8 cellular contexts compared by ENCODE assay signal in genomic region chr7:25260862-25261454, GRCh38. TPM values are rescaled to one million over a fixed set of nuclear protein-coding genes. Genes with fewer than 3 reads are reported as not detected.
DNase-seq lines count a peak whose midpoint lies in the region; ATAC-seq and TF ChIP-seq lines count a peak whose summit lies in the region.

No MANE protein-coding gene starts in this region.

- H3K79me2 ChIP-seq in Karpas-422 (ENCODE audit: low read length), result no peaks in the 10 kb centered on the region

- in situ Hi-C loops in astrocyte of the spinal cord (cut with HindIII; ENCODE audit: low sequenced_read_pairs), result no loop called here

- H3K4me1 ChIP-seq in Karpas-422 (ENCODE audit: low read length), result peaks cover 31% of the 10 kb centered on the region

- H3K36me3 ChIP-seq in Karpas-422 (ENCODE audit: insufficient read depth, low read length), result no peaks in the 10 kb centered on the region

- H3K27me3 ChIP-seq in Karpas-422 (ENCODE audit: low read length), result no peaks in the 10 kb centered on the region

- H3K4me2 ChIP-seq in Karpas-422 (ENCODE audit: low read depth, low read length, poor library complexity, severe bottlenecking), result peak overlapping the region; percentile 72

- H3K9me2 ChIP-seq in Karpas-422 (replicated peaks; ENCODE audit: insufficient read depth, low read length), result no peaks in the 10 kb centered on the region

- H3K27ac ChIP-seq in Karpas-422 (ENCODE audit: low read length), result peak overlapping the region; percentile 60

- H3K4me3 ChIP-seq in Karpas-422 (ENCODE audit: low read length) (peak overlapping the region; percentile 39), astrocyte of the spinal cord (ENCODE audit: low read depth, low read length) (no peak overlapping the region)

- intact Hi-C loops in left ventricle myocardium superior (cut with micrococcal nuclease), result loop anchor here (2.0 to 5.0 kb wide), 2 partner anchors 126 to 306 kb away; no protein-coding TSS in a partner anchor

- peak overlapping the region; percentile 38 for H3K9ac ChIP-seq in Karpas-422 (ENCODE audit: low read length)

- DNase-seq in Karpas-422, result peak; percentile 88
- peak; percentile 58 for DNase-seq in astrocyte of the spinal cord (ENCODE audit: low read depth, low spot score)
- peak; percentile 17 for DNase-seq in renal cortical epithelial cell (ENCODE audit: low read depth)
- no peak for DNase-seq in left ventricle myocardium superior
- DNase-seq in HK-2 (ENCODE audit: unreplicated experiment), result no peak

- TF ChIP-seq CTCF in astrocyte of the spinal cord (IDR thresholded peaks at IDR 0.05; ENCODE audit: low read depth, low read length), result no peak

- H3K9me3 ChIP-seq in Karpas-422 (ENCODE audit: low read length), result no peaks in the 10 kb centered on the region

- no peaks in the 10 kb centered on the region for H4K20me1 ChIP-seq in Karpas-422 (ENCODE audit: insufficient read depth, low read depth, low read length)

- H2AFZ ChIP-seq in Karpas-422 (ENCODE audit: low read length), result peak overlapping the region; percentile 86

- ATAC-seq in GM18511 (IDR thresholded peaks at IDR 0.05; ENCODE audit: unreplicated experiment) (peak; percentile 62), SK-N-SH treated with all-trans-retinoic acid at 6 μM for 48 hours (no peak), left ventricle myocardium superior (no peak), HG02623 (IDR thresholded peaks at IDR 0.05; ENCODE audit: unreplicated experiment) (no peak)

TF ChIP-seq in SK-N-SH treated with all-trans-retinoic acid at 6 μM for 48 hours, 23 proteins besides CTCF, POLR2A, EP300 and RAD21:
- TF ChIP-seq ISL1 (CRISPR knock-in tag; IDR thresholded peaks at IDR 0.05), result no peak
- TF ChIP-seq POU6F1 (CRISPR knock-in tag; IDR thresholded peaks at IDR 0.05; ENCODE audit: borderline replicate concordance, low read depth), result no peak
- TF ChIP-seq RARB (CRISPR knock-in tag; IDR thresholded peaks at IDR 0.05), result no peak
- no peak for TF ChIP-seq ESRRG (CRISPR knock-in tag; IDR thresholded peaks at IDR 0.05)
- no peak for TF ChIP-seq TOX (CRISPR knock-in tag; IDR thresholded peaks at IDR 0.05; ENCODE audit: borderline replicate concordance)
- no peak for TF ChIP-seq ZC3H10 (CRISPR knock-in tag; IDR thresholded peaks at IDR 0.05)
- no peak for TF ChIP-seq SNAI2 (CRISPR knock-in tag; IDR thresholded peaks at IDR 0.05)
- TF ChIP-seq OSR1 (CRISPR knock-in tag; IDR thresholded peaks at IDR 0.05), result no peak
- no peak for TF ChIP-seq CSRNP3 (CRISPR knock-in tag; IDR thresholded peaks at IDR 0.05)
- TF ChIP-seq TSHZ2 (CRISPR knock-in tag; IDR thresholded peaks at IDR 0.05), result no peak

RNA-seq across cellular contexts. Expression of gene NPVF, which starts 32.7 kb away (rescaled TPM):
- total RNA-seq in Karpas-422 (2014; rRNA removed; shearing (Covaris generic); ENCODE audit: low replicate concordance), result not detected in 2 replicates
- not detected in 2 replicates for total RNA-seq in renal cortical epithelial cell
- not detected for total RNA-seq in left ventricle myocardium superior

Comparison
In these comparisons a context has a peak if more than half of its experiments do, and no peak if none do; other contexts are left out.
1. DNase-seq: peak in Karpas-422 (single experiment), astrocyte of the spinal cord (single experiment) and renal cortical epithelial cell (single experiment); none in left ventricle myocardium superior (single experiment) and HK-2 (single experiment).